ENCODE assay signal across 8 cellular contexts in the genomic region with DNA sequence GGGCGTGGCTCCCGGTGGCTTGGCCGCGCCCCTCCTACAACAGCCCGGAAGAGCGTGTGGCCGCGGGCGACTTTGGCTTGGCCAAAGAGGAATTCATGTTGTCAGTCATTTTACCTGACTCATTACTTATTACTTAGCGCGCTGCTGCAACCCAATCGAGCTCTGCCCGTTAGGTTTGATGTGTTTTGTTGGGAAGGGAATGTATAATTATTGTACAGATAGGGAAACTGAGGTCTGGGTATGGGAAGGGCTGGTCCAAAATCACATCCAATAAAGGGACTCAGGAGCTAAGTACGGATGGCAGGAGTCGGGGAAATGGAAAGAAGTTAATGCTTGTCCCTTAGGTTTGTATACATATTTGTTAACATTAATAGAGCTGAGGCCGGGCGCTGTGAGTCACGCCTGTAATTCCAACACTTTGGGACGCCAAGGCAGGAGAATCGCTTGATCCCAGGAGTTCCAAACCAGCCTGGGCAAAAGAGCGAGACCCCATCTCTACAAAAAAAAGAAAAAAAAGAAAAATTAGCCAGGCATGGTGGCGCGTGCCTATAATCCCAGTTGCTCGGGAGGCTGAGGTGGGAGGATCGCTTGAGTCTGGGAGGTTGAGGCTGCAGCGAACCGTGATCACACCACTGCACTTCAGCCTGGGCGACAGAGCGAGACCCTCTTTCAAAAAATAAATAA. TPM values are rescaled to one million over a fixed set of nuclear protein-coding genes. Genes with fewer than 3 reads are reported as not detected.
DNase-seq lines count a peak whose midpoint lies in the region; ATAC-seq and TF ChIP-seq lines count a peak whose summit lies in the region.

No MANE protein-coding gene starts in this region.

- peak; percentile 84 for ATAC-seq in activated naive CD8-positive, alpha-beta T cell treated with anti-CD3 and anti-CD28 coated beads, Interleukin-2, amount 50 U/mL, for 24 hours
- ATAC-seq in HG03378 (IDR thresholded peaks at IDR 0.05; ENCODE audit: unreplicated experiment), result no peak
- no peak for ATAC-seq in HG02852 (IDR thresholded peaks at IDR 0.05; ENCODE audit: unreplicated experiment)

- DNase-seq in Karpas-422 (no peak), iris pigment epithelial cell (ENCODE audit: low read depth) (peak; percentile 97), testis (no peak)
- no peak for DNase-seq in activated naive CD8-positive, alpha-beta T cell treated with anti-CD3 and anti-CD28 coated beads, Interleukin-2, amount 50 U/mL, for 24 hours
- no peak for DNase-seq in stimulated activated naive CD4-positive, alpha-beta T cell treated with Interleukin-2 at 50 U/mL for 16 hours (lab: John Stamatoyannopoulos, UW)

- H3K36me3 ChIP-seq in Karpas-422 (ENCODE audit: insufficient read depth, low read length), result peaks cover 9% of the 10 kb centered on the region; the same call in 1 of the 2 replicates
- H3K36me3 ChIP-seq in testis (ENCODE audit: low read depth, missing control alignments), result no peaks in the 10 kb centered on the region

- peaks cover 5% of the 10 kb centered on the region for H3K27me3 Mint-ChIP-seq in activated naive CD8-positive, alpha-beta T cell treated with anti-CD3 and anti-CD28 coated beads, Interleukin-2, amount 50 U/mL, for 24 hours

- no peaks in the 10 kb centered on the region for H3K9me3 Mint-ChIP-seq in activated naive CD8-positive, alpha-beta T cell treated with anti-CD3 and anti-CD28 coated beads, Interleukin-2, amount 50 U/mL, for 24 hours

- H3K79me2 ChIP-seq in Karpas-422 (ENCODE audit: low read length), result peaks cover 30% of the 10 kb centered on the region

- TF ChIP-seq CTCF in testis (IDR thresholded peaks at IDR 0.05), result no peak

- H3K4me3 Mint-ChIP-seq in activated naive CD8-positive, alpha-beta T cell treated with anti-CD3 and anti-CD28 coated beads, Interleukin-2, amount 50 U/mL, for 24 hours, result peak overlapping the region; percentile 95

- no peak for TF ChIP-seq POLR2A in testis (IDR thresholded peaks at IDR 0.05)

- H3K9ac ChIP-seq in Karpas-422 (ENCODE audit: low read length), result peak overlapping the region; percentile 81

- H3K27ac ChIP-seq in Karpas-422 (ENCODE audit: low read length), result peak overlapping the region; percentile 95
- peak overlapping the region; percentile 97 to 99 for H3K27ac ChIP-seq in testis

- H3K9me2 ChIP-seq in Karpas-422 (replicated peaks; ENCODE audit: insufficient read depth, low read length), result no peaks in the 10 kb centered on the region

- WGBS in testis, 2 donors, result 34 to 47% methylated on average over 20 to 29 of the region's 29 CpGs

- H2AFZ ChIP-seq in Karpas-422 (ENCODE audit: low read length), result peak overlapping the region; percentile 47; the same call in 1 of the 2 replicates

- intact Hi-C loops in testis (cut with DNase I; ENCODE audit: low total_unique reads), result no loop called here

- no peaks in the 10 kb centered on the region for H4K20me1 ChIP-seq in Karpas-422 (ENCODE audit: insufficient read depth, low read depth, low read length)

- H3K36me3 Mint-ChIP-seq in activated naive CD8-positive, alpha-beta T cell treated with anti-CD3 and anti-CD28 coated beads, Interleukin-2, amount 50 U/mL, for 24 hours (ENCODE audit: low read depth), result peaks cover 14% of the 10 kb centered on the region

- H3K4me3 ChIP-seq in GM08714 (ENCODE audit: low read length) (peak overlapping the region; percentile 70), Karpas-422 (ENCODE audit: low read length) (peak overlapping the region; percentile 81), testis (peak overlapping the region; percentile 81 to 90)

- H3K27me3 ChIP-seq in Karpas-422 (ENCODE audit: low read length), result no peaks in the 10 kb centered on the region
- H3K27me3 ChIP-seq in testis, result no peaks in the 10 kb centered on the region

- H3K9me3 ChIP-seq in Karpas-422 (ENCODE audit: low read length) (no peaks in the 10 kb centered on the region), testis (no peaks in the 10 kb centered on the region)

- peak overlapping the region; percentile 99 for H3K27ac Mint-ChIP-seq in activated naive CD8-positive, alpha-beta T cell treated with anti-CD3 and anti-CD28 coated beads, Interleukin-2, amount 50 U/mL, for 24 hours

- peaks cover 20% of the 10 kb centered on the region for H3K4me1 Mint-ChIP-seq in activated naive CD8-positive, alpha-beta T cell treated with anti-CD3 and anti-CD28 coated beads, Interleukin-2, amount 50 U/mL, for 24 hours

- peaks cover 27% of the 10 kb centered on the region for H3K4me1 ChIP-seq in Karpas-422 (ENCODE audit: low read length)
- peaks cover 14% of the 10 kb centered on the region for H3K4me1 ChIP-seq in testis

- peak overlapping the region; percentile 67 for H3K4me2 ChIP-seq in Karpas-422 (ENCODE audit: low read depth, low read length, poor library complexity, severe bottlenecking)

RNA-seq across cellular contexts. Expression of a gene that starts 0.6 kb away (rescaled TPM):
- 13.2 and 20.3 TPM in 2 replicates for total RNA-seq in Karpas-422 (2014; rRNA removed; shearing (Covaris generic); ENCODE audit: low replicate concordance)
- 10 to 100 TPM; 50.5 to 53.5 TPM for total RNA-seq in testis
- polyA plus RNA-seq in testis (ENCODE audit: insufficient read depth, low read depth, low replicate concordance), result 25.3 TPM

RNA-seq across cellular contexts. Expression of a gene that starts 36.1 kb away (rescaled TPM):
- total RNA-seq in Karpas-422 (2014; rRNA removed; shearing (Covaris generic); ENCODE audit: low replicate concordance), result not detected in 2 replicates
- under 1 TPM; 0.39 to 0.56 TPM for total RNA-seq in testis
- polyA plus RNA-seq in testis (ENCODE audit: insufficient read depth, low read depth, low replicate concordance), result 10.0 TPM

RNA-seq across cellular contexts. Expression of a gene that starts 38.2 kb away (rescaled TPM):
- total RNA-seq in Karpas-422 (2014; rRNA removed; shearing (Covaris generic); ENCODE audit: low replicate concordance), result 10.0 and 12.0 TPM in 2 replicates
- 10 to 100 TPM; 39.4 to 48.7 TPM for total RNA-seq in testis
- 39.3 TPM for polyA plus RNA-seq in testis (ENCODE audit: insufficient read depth, low read depth, low replicate concordance)

RNA-seq across cellular contexts. Expression of a gene that starts 56.4 kb away (rescaled TPM):
- total RNA-seq in Karpas-422 (2014; rRNA removed; shearing (Covaris generic); ENCODE audit: low replicate concordance), result not detected in 2 replicates
- total RNA-seq in testis, result 1 to 10 TPM; 5.5 to 9.2 TPM
- 15.5 TPM for polyA plus RNA-seq in testis (ENCODE audit: insufficient read depth, low read depth, low replicate concordance)
